ENCODE assay signal across 8 cellular contexts in the genomic region with DNA sequence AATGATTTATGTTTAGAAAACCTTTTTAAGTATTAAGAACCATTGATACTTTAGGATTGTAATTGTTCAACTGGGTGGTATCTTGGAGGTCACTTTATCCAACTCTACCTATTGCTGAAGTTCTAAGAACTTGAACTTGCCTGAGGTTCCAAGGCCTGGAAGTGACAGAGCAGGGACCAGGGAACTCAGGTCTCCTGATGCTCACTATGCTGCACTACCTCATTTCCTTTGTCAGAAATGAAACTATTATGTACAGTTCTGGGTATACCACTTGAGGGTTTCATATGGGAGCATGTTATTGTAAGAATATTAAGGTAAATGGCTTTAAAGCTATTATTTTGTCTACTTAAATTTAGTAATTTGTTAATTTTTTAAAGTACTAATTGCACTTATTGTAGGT. TPM values are rescaled to one million over a fixed set of nuclear protein-coding genes. Genes with fewer than 3 reads are reported as not detected.
DNase-seq lines count a peak whose midpoint lies in the region; ATAC-seq lines count a peak whose summit lies in the region.

No MANE protein-coding gene starts in this region.

- H3K4me3 Mint-ChIP-seq in activated naive CD4-positive, alpha-beta T cell treated with anti-CD3 and anti-CD28 coated beads, Interleukin-2, amount 50 U/mL, for 24 hours: peak overlapping the region; percentile 85
- H3K4me3 Mint-ChIP-seq in activated T-helper 1 cell treated with anti-CD3 and anti-CD28 coated beads, Interleukin-12 subunit alpha, Interleukin-12 subunit beta, Interleukin-2, Interleukin-4 antibody, amounts not matched to agents 30 ng/mL and 10 ng/mL and 1 ng/mL, durations not matched to agents 14 hours and 24 hours and 36 hours: peak overlapping the region; percentile 76

- H3K36me3 ChIP-seq in thymus (ENCODE audit: control insufficient read depth, insufficient read depth) (no peaks in the 10 kb centered on the region), H7 (replicated peaks; ENCODE audit: control insufficient read depth, insufficient read depth, low read length) (no peaks in the 10 kb centered on the region)

- no peak for DNase-seq in activated naive CD4-positive, alpha-beta T cell treated with anti-CD3 and anti-CD28 coated beads, Interleukin-2, amount 50 U/mL, for 72 hours (ENCODE audit: low spot score in 2 of 2)
- DNase-seq in activated T-helper 1 cell treated with anti-CD3 and anti-CD28 coated beads, Interleukin-12 subunit alpha, Interleukin-12 subunit beta, Interleukin-2, Interleukin-4 antibody, amounts not matched to agents 30 ng/mL and 10 ng/mL and 1 ng/mL, durations not matched to agents 14 hours and 24 hours and 36 hours (ENCODE audit: low spot score): no peak
- no peak for DNase-seq in epidermal melanocyte (ENCODE audit: insufficient read length, low spot score)
- DNase-seq in H7: no peak
- DNase-seq in ureter (ENCODE audit: low spot score): no peak

- ATAC-seq in activated naive CD4-positive, alpha-beta T cell treated with anti-CD3 and anti-CD28 coated beads, Interleukin-2, amount 50 U/mL, for 72 hours: no peak
- ATAC-seq in HG02981 (IDR thresholded peaks at IDR 0.05; ENCODE audit: unreplicated experiment): peak; percentile 30

- H3K27me3 ChIP-seq in thymus (ENCODE audit: control insufficient read depth, insufficient read depth): no peaks in the 10 kb centered on the region
- no peaks in the 10 kb centered on the region for H3K27me3 ChIP-seq in H7 (ENCODE audit: control insufficient read depth, insufficient read depth, low read length)

- peaks cover 49% of the 10 kb centered on the region for H3K4me1 Mint-ChIP-seq in activated naive CD4-positive, alpha-beta T cell treated with anti-CD3 and anti-CD28 coated beads, Interleukin-2, amount 50 U/mL, for 24 hours
- H3K4me1 Mint-ChIP-seq in activated T-helper 1 cell treated with anti-CD3 and anti-CD28 coated beads, Interleukin-12 subunit alpha, Interleukin-12 subunit beta, Interleukin-2, Interleukin-4 antibody, amounts not matched to agents 30 ng/mL and 10 ng/mL and 1 ng/mL, durations not matched to agents 14 hours and 24 hours and 36 hours (ENCODE audit: low read depth): peaks cover 37% of the 10 kb centered on the region

- peak overlapping the region; percentile 92 for H3K27ac Mint-ChIP-seq in activated naive CD4-positive, alpha-beta T cell treated with anti-CD3 and anti-CD28 coated beads, Interleukin-2, amount 50 U/mL, for 24 hours
- H3K27ac Mint-ChIP-seq in activated naive CD4-positive, alpha-beta T cell treated with anti-CD3 and anti-CD28 coated beads, Interleukin-2, amount 50 U/mL, for 72 hours: peak overlapping the region in 1 of 2 donors; percentile 85
- H3K27ac Mint-ChIP-seq in activated T-helper 1 cell treated with anti-CD3 and anti-CD28 coated beads, Interleukin-12 subunit alpha, Interleukin-12 subunit beta, Interleukin-2, Interleukin-4 antibody, amounts not matched to agents 30 ng/mL and 10 ng/mL and 1 ng/mL, durations not matched to agents 14 hours and 24 hours and 36 hours: peak overlapping the region; percentile 89

- H3K36me3 Mint-ChIP-seq in activated naive CD4-positive, alpha-beta T cell treated with anti-CD3 and anti-CD28 coated beads, Interleukin-2, amount 50 U/mL, for 24 hours: no peaks in the 10 kb centered on the region
- peaks cover 7 to 12% of the 10 kb centered on the region in 2 donors for H3K36me3 Mint-ChIP-seq in activated naive CD4-positive, alpha-beta T cell treated with anti-CD3 and anti-CD28 coated beads, Interleukin-2, amount 50 U/mL, for 72 hours
- peaks cover 4% of the 10 kb centered on the region for H3K36me3 Mint-ChIP-seq in activated T-helper 1 cell treated with anti-CD3 and anti-CD28 coated beads, Interleukin-12 subunit alpha, Interleukin-12 subunit beta, Interleukin-2, Interleukin-4 antibody, amounts not matched to agents 30 ng/mL and 10 ng/mL and 1 ng/mL, durations not matched to agents 14 hours and 24 hours and 36 hours (ENCODE audit: low read depth)

- intact Hi-C loops in activated T-helper 1 cell treated with anti-CD3 and anti-CD28 coated beads, Interleukin-12 subunit alpha, Interleukin-12 subunit beta, Interleukin-2, Interleukin-4 antibody, amounts not matched to agents 30 ng/mL and 10 ng/mL and 1 ng/mL, durations not matched to agents 14 hours and 24 hours and 36 hours (cut with micrococcal nuclease): loop anchor here (1.0 to 5.0 kb wide), 3 partner anchors 392 to 903 kb away; a partner anchor contains a TSS

- H3K4me3 ChIP-seq in thymus (ENCODE audit: low read length) (peak overlapping the region; percentile 10), H7 (ENCODE audit: insufficient read depth, low read depth, low read length) (no peak overlapping the region)

- H3K27me3 Mint-ChIP-seq in activated naive CD4-positive, alpha-beta T cell treated with anti-CD3 and anti-CD28 coated beads, Interleukin-2, amount 50 U/mL, for 24 hours: no peaks in the 10 kb centered on the region
- H3K27me3 Mint-ChIP-seq in activated T-helper 1 cell treated with anti-CD3 and anti-CD28 coated beads, Interleukin-12 subunit alpha, Interleukin-12 subunit beta, Interleukin-2, Interleukin-4 antibody, amounts not matched to agents 30 ng/mL and 10 ng/mL and 1 ng/mL, durations not matched to agents 14 hours and 24 hours and 36 hours (ENCODE audit: insufficient read depth): no peaks in the 10 kb centered on the region

- no peaks in the 10 kb centered on the region for H3K9me3 Mint-ChIP-seq in activated naive CD4-positive, alpha-beta T cell treated with anti-CD3 and anti-CD28 coated beads, Interleukin-2, amount 50 U/mL, for 24 hours
- H3K9me3 Mint-ChIP-seq in activated naive CD4-positive, alpha-beta T cell treated with anti-CD3 and anti-CD28 coated beads, Interleukin-2, amount 50 U/mL, for 72 hours: no peaks in the 10 kb centered on the region
- H3K9me3 Mint-ChIP-seq in activated T-helper 1 cell treated with anti-CD3 and anti-CD28 coated beads, Interleukin-12 subunit alpha, Interleukin-12 subunit beta, Interleukin-2, Interleukin-4 antibody, amounts not matched to agents 30 ng/mL and 10 ng/mL and 1 ng/mL, durations not matched to agents 14 hours and 24 hours and 36 hours: no peaks in the 10 kb centered on the region

- H3K4me1 ChIP-seq in thymus (ENCODE audit: control insufficient read depth, insufficient read depth, low read length): peaks cover 6% of the 10 kb centered on the region

- no peaks in the 10 kb centered on the region for H3K9me3 ChIP-seq in thymus (ENCODE audit: control insufficient read depth)

- H3K27ac ChIP-seq in thymus (ENCODE audit: low read depth): peak overlapping the region; percentile 11

RNA-seq across cellular contexts. Expression of a gene that starts 3.0 kb away (rescaled TPM):
- total RNA-seq in activated naive CD4-positive, alpha-beta T cell treated with anti-CD3 and anti-CD28 coated beads, Interleukin-2, amount 50 U/mL, for 72 hours: 10 to 100 TPM; 37.7 to 47.9 TPM
- 18.1 and 18.8 TPM in 2 replicates for total RNA-seq in activated T-helper 1 cell treated with anti-CD3 and anti-CD28 coated beads, Interleukin-12 subunit alpha, Interleukin-12 subunit beta, Interleukin-2, Interleukin-4 antibody, amounts not matched to agents 30 ng/mL and 10 ng/mL and 1 ng/mL, durations not matched to agents 14 hours and 24 hours and 36 hours
- polyA plus RNA-seq in thymus: 13.4 TPM
- 7.0 and 11.3 TPM in 2 replicates for total RNA-seq in H7 (2014; rRNA removed; shearing (Covaris generic))
- total RNA-seq in ureter: 82.4 TPM

RNA-seq across cellular contexts. Expression of a gene that starts 3.3 kb away (rescaled TPM):
- total RNA-seq in activated naive CD4-positive, alpha-beta T cell treated with anti-CD3 and anti-CD28 coated beads, Interleukin-2, amount 50 U/mL, for 72 hours: 10 to 100 TPM; 32.5 to 35.9 TPM
- 29.2 and 34.2 TPM in 2 replicates for total RNA-seq in activated T-helper 1 cell treated with anti-CD3 and anti-CD28 coated beads, Interleukin-12 subunit alpha, Interleukin-12 subunit beta, Interleukin-2, Interleukin-4 antibody, amounts not matched to agents 30 ng/mL and 10 ng/mL and 1 ng/mL, durations not matched to agents 14 hours and 24 hours and 36 hours
- 22.8 TPM for polyA plus RNA-seq in thymus
- 57.3 and 60.6 TPM in 2 replicates for total RNA-seq in H7 (2014; rRNA removed; shearing (Covaris generic))
- 47.6 TPM for total RNA-seq in ureter
